In the genomic region with DNA sequence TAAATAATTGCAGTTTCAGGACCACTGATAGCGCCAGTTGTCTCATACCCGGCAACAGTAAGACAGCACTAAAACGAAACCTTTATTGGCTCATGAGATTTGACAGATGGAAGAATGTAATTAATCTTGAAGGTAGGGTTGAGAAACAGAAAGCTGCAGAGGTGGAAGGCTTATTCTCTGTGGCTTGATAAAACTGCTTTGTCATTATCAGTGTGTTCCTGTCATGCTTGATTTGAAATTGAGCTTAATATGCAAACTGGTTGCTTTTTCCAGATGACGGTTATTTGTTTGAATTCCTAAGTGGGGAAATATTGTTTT, we compare ENCODE assay signal across 8 cellular contexts. TPM values are rescaled to one million over a fixed set of nuclear protein-coding genes. Genes with fewer than 3 reads are reported as not detected.
DNase-seq lines count a peak whose midpoint lies in the region; ATAC-seq and TF ChIP-seq lines count a peak whose summit lies in the region.

No MANE protein-coding gene starts in this region.

- no peaks in the 10 kb centered on the region for H3K36me3 ChIP-seq in naive thymus-derived CD4-positive, alpha-beta T cell (ENCODE audit: control insufficient read depth in 2 of 3, insufficient read depth in 3 of 3, low read length in 3 of 3)

- H3K4me3 Mint-ChIP-seq in CD14-positive monocyte, result peak overlapping the region; percentile 97 to 98
- H3K4me3 Mint-ChIP-seq in T-cell, result peak overlapping the region; percentile 90 to 95 (median 91)
- H3K4me3 Mint-ChIP-seq in naive thymus-derived CD4-positive, alpha-beta T cell, result peak overlapping the region; percentile 88 to 97 (median 92)

- POLR2A ChIA-PET in T-cell (lab: Charles Lee), result interaction anchor here in 1 of 2 donors (0.6 kb wide), 1 partner anchor 31 kb away, joined by 6 read pairs; no protein-coding TSS in a partner anchor
- POLR2A ChIA-PET in naive thymus-derived CD4-positive, alpha-beta T cell (lab: Charles Lee), result interaction anchor here (0.8 to 1.3 kb wide), 4 partner anchors 67 to 151 kb away, joined by 3 read pairs; a partner anchor contains a TSS

- DNase-seq in CD14-positive monocyte (ENCODE audit: low spot score) (no peak), HPDE6-E6E7 (ENCODE audit: extremely low spot score) (peak; percentile 21), T-cell (peak in 5 of 34 experiments; percentile 6 to 21 (median 15)), epithelial cell of esophagus (ENCODE audit: low read depth) (peak; percentile 58)
- DNase-seq in naive thymus-derived CD4-positive, alpha-beta T cell, result peak in 6 of 9 donors; percentile 3 to 60 (median 47)

- TF ChIP-seq CTCF in CD14-positive monocyte (IDR thresholded peaks at IDR 0.05), result no peak
- no peak for TF ChIP-seq CTCF in epithelial cell of esophagus (IDR thresholded peaks at IDR 0.05; ENCODE audit: insufficient read depth, low read depth, low read length, missing control alignments)

- ATAC-seq in T-cell (replicated peaks in 1 of 4), result peak in 3 of 4 experiments; percentile 28 to 41 (median 32)
- ATAC-seq in naive thymus-derived CD4-positive, alpha-beta T cell, result peak; percentile 43
- ATAC-seq in GM18861 (IDR thresholded peaks at IDR 0.05; ENCODE audit: unreplicated experiment), result no peak
- no peak for ATAC-seq in GM18517 (IDR thresholded peaks at IDR 0.05; ENCODE audit: unreplicated experiment)
- ATAC-seq in HG03354 (IDR thresholded peaks at IDR 0.05; ENCODE audit: poor library complexity, severe bottlenecking, unreplicated experiment), result no peak

- H3K27me3 ChIP-seq in naive thymus-derived CD4-positive, alpha-beta T cell (ENCODE audit: control insufficient read depth in 2 of 2, insufficient read depth in 2 of 2, low read length in 2 of 2), result no peaks in the 10 kb centered on the region

- peak overlapping the region; percentile 88 for H3K4me3 ChIP-seq in epithelial cell of esophagus (ENCODE audit: low read length)
- H3K4me3 ChIP-seq in naive thymus-derived CD4-positive, alpha-beta T cell (ENCODE audit: low read length), result peak overlapping the region; percentile 86

- H3K4me1 Mint-ChIP-seq in CD14-positive monocyte (peaks cover 54% of the 10 kb centered on the region), T-cell (peaks cover 41 to 50% (median 42%) of the 10 kb centered on the region in 3 donors)
- peaks cover 24 to 47% (median 40%) of the 10 kb centered on the region in 7 donors for H3K4me1 Mint-ChIP-seq in naive thymus-derived CD4-positive, alpha-beta T cell

- H3K27ac ChIP-seq in naive thymus-derived CD4-positive, alpha-beta T cell (ENCODE audit: low read depth, low read length), result no peak overlapping the region

- H3K36me3 Mint-ChIP-seq in CD14-positive monocyte (peaks cover 40 to 44% of the 10 kb centered on the region in 2 donors), T-cell (peaks cover 10% of the 10 kb centered on the region)
- peaks cover 0 to 17% (median 11%) of the 10 kb centered on the region in 5 donors for H3K36me3 Mint-ChIP-seq in naive thymus-derived CD4-positive, alpha-beta T cell

- peaks cover 36 to 39% of the 10 kb centered on the region in 2 donors for H3K4me1 ChIP-seq in naive thymus-derived CD4-positive, alpha-beta T cell (ENCODE audit: control insufficient read depth in 2 of 2, insufficient read depth in 2 of 2, low read length in 2 of 2)

- H3K9me3 Mint-ChIP-seq in CD14-positive monocyte (peaks cover 0 to 3% (median 0%) of the 10 kb centered on the region in 7 donors), T-cell (no peaks in the 10 kb centered on the region)
- H3K9me3 Mint-ChIP-seq in naive thymus-derived CD4-positive, alpha-beta T cell, result peaks cover 0 to 2% (median 0%) of the 10 kb centered on the region in 11 donors

- H3K27me3 Mint-ChIP-seq in CD14-positive monocyte (ENCODE audit: low read depth in 3 of 3) (peaks cover 0 to 2% (median 0%) of the 10 kb centered on the region in 3 donors), T-cell (peaks cover 0 to 3% of the 10 kb centered on the region in 2 donors)
- H3K27me3 Mint-ChIP-seq in naive thymus-derived CD4-positive, alpha-beta T cell, result peaks cover 0 to 18% (median 0%) of the 10 kb centered on the region in 5 donors

- intact Hi-C loops in CD14-positive monocyte (cut with micrococcal nuclease), result loop anchor here (5.0 kb wide), 3 partner anchors 33 to 73 kb away; a partner anchor contains a TSS
- intact Hi-C loops in naive thymus-derived CD4-positive, alpha-beta T cell (cut with micrococcal nuclease), result loop anchor here (1.0 to 5.0 kb wide), 6 partner anchors 21 to 278 kb away; a partner anchor contains a TSS

- H3K27ac Mint-ChIP-seq in CD14-positive monocyte (peak overlapping the region; percentile 37 to 99 (median 90)), T-cell (peak overlapping the region; percentile 22 to 29)
- H3K27ac Mint-ChIP-seq in naive thymus-derived CD4-positive, alpha-beta T cell, result peak overlapping the region in 7 of 9 donors; percentile 68 to 95 (median 89)

- no peaks in the 10 kb centered on the region for H3K9me3 ChIP-seq in naive thymus-derived CD4-positive, alpha-beta T cell (ENCODE audit: control insufficient read depth in 2 of 3, low read length in 3 of 3)

- CTCF ChIA-PET in T-cell (lab: Charles Lee), result interaction anchor here (0.6 to 1.0 kb wide), 3 partner anchors 33 to 1914 kb away, joined by 3 read pairs; no protein-coding TSS in a partner anchor
- CTCF ChIA-PET in naive thymus-derived CD4-positive, alpha-beta T cell (lab: Charles Lee), result interaction anchor here (0.8 to 1.2 kb wide), 4 partner anchors 19 to 148 kb away, joined by 3 read pairs; a partner anchor contains a TSS

RNA-seq across cellular contexts. Expression of a gene that starts 1.3 kb away (rescaled TPM):
- polyA plus RNA-seq in CD14-positive monocyte, result 10 to 100 TPM; 36.1 to 55.1 TPM
- total RNA-seq in T-cell, result 10 to 100 TPM; 11.1 to 18.0 (median 14.9) TPM
- total RNA-seq in naive thymus-derived CD4-positive, alpha-beta T cell, result 10 to 100 TPM; 16.1 to 74.8 (median 17.9) TPM
- 10 to 100 TPM; 10.7 to 16.8 TPM for polyA plus RNA-seq in naive thymus-derived CD4-positive, alpha-beta T cell

RNA-seq across cellular contexts. Expression of a gene that starts 36.9 kb away (rescaled TPM):
- not detected for polyA plus RNA-seq in CD14-positive monocyte
- total RNA-seq in T-cell, result 1 to 10 TPM in 4 of 5 donors, under 1 TPM in 1; 0.83 to 2.3 (median 2.1) TPM
- 1 to 10 TPM in 2 of 5 experiments, under 1 TPM in 1, not detected in 2; 0.32 to 3.8 (median 1.1) TPM for total RNA-seq in naive thymus-derived CD4-positive, alpha-beta T cell
- polyA plus RNA-seq in naive thymus-derived CD4-positive, alpha-beta T cell, result under 1 TPM; 0.25 to 0.81 TPM

Comparison
In these comparisons a context has a peak if more than half of its experiments do, and no peak if none do; other contexts are left out.
1. H3K27ac Mint-ChIP-seq: peak in every context shown above with its lines; median percentile 90 in CD14-positive monocyte; 89 in naive thymus-derived CD4-positive, alpha-beta T cell; 26 in T-cell.
2. ATAC-seq: peak in T-cell (3 of 4) and naive thymus-derived CD4-positive, alpha-beta T cell (single experiment); none in GM18861 (single experiment), GM18517 (single experiment) and HG03354 (single experiment).
3. Peak in every context shown above with its lines, with median percentiles within 50 percentile points of each other: H3K4me3 Mint-ChIP-seq.